Comparison of ENCODE assay signal across 21 cellular contexts in genomic region chr3:135348698-135349097, GRCh38.
"Had no signal": no experiment of that assay in that cellular context is flagged by ENCODE, and none has a peak within 500 bp of the region (broad histone marks: within the 10 kb centered on the region; RNA-seq: fewer than 3 reads in every experiment).

No MANE protein-coding gene starts in this region.

- DNase-seq: KBM-7, MV-4-11, NCI-H1092, NCI-H1417 treated with DMSO at 0.1 percent for 48 hours, NCI-H146, NCI-H1694 treated with DMSO at 0.1 percent for 48 hours, NCI-H2081 treated with DMSO at 0.1 percent for 48 hours, NCI-H2171, NCI-H226, NCI-H446, NCI-H510A, NCI-H524 treated with DMSO at 0.1 percent for 48 hours, NCI-H69, NCI-H774, PC-9, Peyer's patch, SHP77 treated with DMSO at 0.1 percent for 48 hours, SJCRH30, T-helper 1 cell had no signal

- H3K4me3 ChIP-seq: PC-9, Peyer's patch, SJCRH30 had no signal

- H3K27ac ChIP-seq: PC-9, Peyer's patch, SJCRH30 had no signal

- H2AFZ ChIP-seq: PC-9 had no signal

- H3K9me3 ChIP-seq: Peyer's patch, SJCRH30 had no signal

- H3K4me2 ChIP-seq: PC-9 had no signal

- H3K36me3 ChIP-seq: Peyer's patch, SJCRH30 had no signal

- ATAC-seq: Right ventricle myocardium inferior, SK-N-SH treated with all-trans-retinoic acid at 6 μM for 48 hours had no signal

- H3K4me1 ChIP-seq: Peyer's patch, SJCRH30 had no signal

- H3K27me3 ChIP-seq: Peyer's patch, SJCRH30 had no signal
